12 cellular contexts compared by ENCODE assay signal in the genomic region with DNA sequence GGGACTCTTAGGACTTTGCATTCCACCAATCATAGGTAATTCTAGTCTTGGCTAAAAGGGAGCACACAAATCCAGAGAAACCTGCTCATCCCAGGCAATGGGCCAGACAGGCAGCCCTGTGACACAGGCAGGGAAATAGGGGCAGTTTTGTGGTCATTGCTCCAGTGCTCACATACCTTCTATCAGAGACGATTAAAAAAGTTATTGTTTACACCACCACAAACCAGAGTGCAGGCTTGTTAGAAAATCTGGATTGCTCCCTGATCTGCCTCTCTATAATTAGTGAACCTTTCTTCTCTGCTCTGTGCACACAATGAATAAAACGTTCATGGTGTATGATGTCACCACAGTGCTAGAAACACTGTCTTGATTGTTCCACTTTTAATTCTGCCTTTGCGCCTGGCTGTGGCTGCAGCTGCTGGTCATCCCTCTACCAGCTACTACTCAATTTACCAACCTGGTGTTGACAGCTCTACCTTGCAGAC.
DNase-seq lines count a peak whose midpoint lies in the region; ATAC-seq and TF ChIP-seq lines count a peak whose summit lies in the region.
"Had no signal": no experiment of that assay in that cellular context is flagged by ENCODE, and none has a peak within 500 bp of the region (broad histone marks: within the 10 kb centered on the region; RNA-seq: fewer than 3 reads in every experiment).

No MANE protein-coding gene starts in this region.

- POLR2A ChIA-PET in RWPE1 (lab: Yijun Ruan, JAX; ENCODE audit: low non-redundant PET), result no interaction called here

- H3K4me3 ChIP-seq in epithelial cell of proximal tubule (ENCODE audit: low read depth, low read length), result peak overlapping the region; percentile 12
- H3K4me3 ChIP-seq: K562, upper lobe of left lung had no signal

- DNase-seq in COLO829 (ENCODE audit: low spot score) (peak; percentile 97), NCI-H146 treated with DMSO at 0.1 percent for 48 hours (lab: John Stamatoyannopoulos, UW; ENCODE audit: unreplicated experiment) (peak; percentile 51), epithelial cell of proximal tubule (ENCODE audit: low read depth) (peak; percentile 76), nucleus accumbens (lab: John Stamatoyannopoulos, UW) (peak in 44 of 56 donors; percentile 16 to 80 (median 58)), NCI-H1105 (lab: John Stamatoyannopoulos, UW) (no peak), RWPE1 (ENCODE audit: low spot score) (no peak), iPS-NIHi7 (ENCODE audit: extremely low spot score) (no peak)
- DNase-seq: activated gamma-delta T cell, upper lobe of left lung had no signal

- no peak for TF ChIP-seq CTCF in epithelial cell of proximal tubule (conservative IDR thresholded peaks at IDR 0.05; ENCODE audit: low read depth, low read length)
- TF ChIP-seq CTCF in RWPE1 (conservative IDR thresholded peaks at IDR 0.05; ENCODE audit: low read depth), result no peak

- CTCF ChIA-PET in RWPE1 (lab: Yijun Ruan, JAX), result no interaction called here

- no peak for ATAC-seq in HG02763 (IDR thresholded peaks at IDR 0.05; ENCODE audit: unreplicated experiment)
- ATAC-seq: K562 had no signal

- H3K27ac ChIP-seq in RWPE1, result no peak overlapping the region
- H3K27ac ChIP-seq: foreskin keratinocyte, upper lobe of left lung had no signal

Comparison
In these comparisons a context has a peak if more than half of its experiments do, and no peak if none do; other contexts are left out.
1. DNase-seq: peak in COLO829 (single experiment), NCI-H146 treated with DMSO at 0.1 percent for 48 hours (single experiment), epithelial cell of proximal tubule (single experiment) and nucleus accumbens (44 of 56); none in NCI-H1105 (single experiment), RWPE1 (single experiment) and iPS-NIHi7 (single experiment).